ENCODE assay signal across 1 cellular context in genomic region chr15:52042051-52042851, GRCh38.
TF ChIP-seq lines count a peak whose summit lies in the region.

No MANE protein-coding gene starts in this region.

TF ChIP-seq in GM23338, 12 proteins besides CTCF, POLR2A, EP300 and RAD21 (continued from another document):
- TF ChIP-seq, protein P1, sequence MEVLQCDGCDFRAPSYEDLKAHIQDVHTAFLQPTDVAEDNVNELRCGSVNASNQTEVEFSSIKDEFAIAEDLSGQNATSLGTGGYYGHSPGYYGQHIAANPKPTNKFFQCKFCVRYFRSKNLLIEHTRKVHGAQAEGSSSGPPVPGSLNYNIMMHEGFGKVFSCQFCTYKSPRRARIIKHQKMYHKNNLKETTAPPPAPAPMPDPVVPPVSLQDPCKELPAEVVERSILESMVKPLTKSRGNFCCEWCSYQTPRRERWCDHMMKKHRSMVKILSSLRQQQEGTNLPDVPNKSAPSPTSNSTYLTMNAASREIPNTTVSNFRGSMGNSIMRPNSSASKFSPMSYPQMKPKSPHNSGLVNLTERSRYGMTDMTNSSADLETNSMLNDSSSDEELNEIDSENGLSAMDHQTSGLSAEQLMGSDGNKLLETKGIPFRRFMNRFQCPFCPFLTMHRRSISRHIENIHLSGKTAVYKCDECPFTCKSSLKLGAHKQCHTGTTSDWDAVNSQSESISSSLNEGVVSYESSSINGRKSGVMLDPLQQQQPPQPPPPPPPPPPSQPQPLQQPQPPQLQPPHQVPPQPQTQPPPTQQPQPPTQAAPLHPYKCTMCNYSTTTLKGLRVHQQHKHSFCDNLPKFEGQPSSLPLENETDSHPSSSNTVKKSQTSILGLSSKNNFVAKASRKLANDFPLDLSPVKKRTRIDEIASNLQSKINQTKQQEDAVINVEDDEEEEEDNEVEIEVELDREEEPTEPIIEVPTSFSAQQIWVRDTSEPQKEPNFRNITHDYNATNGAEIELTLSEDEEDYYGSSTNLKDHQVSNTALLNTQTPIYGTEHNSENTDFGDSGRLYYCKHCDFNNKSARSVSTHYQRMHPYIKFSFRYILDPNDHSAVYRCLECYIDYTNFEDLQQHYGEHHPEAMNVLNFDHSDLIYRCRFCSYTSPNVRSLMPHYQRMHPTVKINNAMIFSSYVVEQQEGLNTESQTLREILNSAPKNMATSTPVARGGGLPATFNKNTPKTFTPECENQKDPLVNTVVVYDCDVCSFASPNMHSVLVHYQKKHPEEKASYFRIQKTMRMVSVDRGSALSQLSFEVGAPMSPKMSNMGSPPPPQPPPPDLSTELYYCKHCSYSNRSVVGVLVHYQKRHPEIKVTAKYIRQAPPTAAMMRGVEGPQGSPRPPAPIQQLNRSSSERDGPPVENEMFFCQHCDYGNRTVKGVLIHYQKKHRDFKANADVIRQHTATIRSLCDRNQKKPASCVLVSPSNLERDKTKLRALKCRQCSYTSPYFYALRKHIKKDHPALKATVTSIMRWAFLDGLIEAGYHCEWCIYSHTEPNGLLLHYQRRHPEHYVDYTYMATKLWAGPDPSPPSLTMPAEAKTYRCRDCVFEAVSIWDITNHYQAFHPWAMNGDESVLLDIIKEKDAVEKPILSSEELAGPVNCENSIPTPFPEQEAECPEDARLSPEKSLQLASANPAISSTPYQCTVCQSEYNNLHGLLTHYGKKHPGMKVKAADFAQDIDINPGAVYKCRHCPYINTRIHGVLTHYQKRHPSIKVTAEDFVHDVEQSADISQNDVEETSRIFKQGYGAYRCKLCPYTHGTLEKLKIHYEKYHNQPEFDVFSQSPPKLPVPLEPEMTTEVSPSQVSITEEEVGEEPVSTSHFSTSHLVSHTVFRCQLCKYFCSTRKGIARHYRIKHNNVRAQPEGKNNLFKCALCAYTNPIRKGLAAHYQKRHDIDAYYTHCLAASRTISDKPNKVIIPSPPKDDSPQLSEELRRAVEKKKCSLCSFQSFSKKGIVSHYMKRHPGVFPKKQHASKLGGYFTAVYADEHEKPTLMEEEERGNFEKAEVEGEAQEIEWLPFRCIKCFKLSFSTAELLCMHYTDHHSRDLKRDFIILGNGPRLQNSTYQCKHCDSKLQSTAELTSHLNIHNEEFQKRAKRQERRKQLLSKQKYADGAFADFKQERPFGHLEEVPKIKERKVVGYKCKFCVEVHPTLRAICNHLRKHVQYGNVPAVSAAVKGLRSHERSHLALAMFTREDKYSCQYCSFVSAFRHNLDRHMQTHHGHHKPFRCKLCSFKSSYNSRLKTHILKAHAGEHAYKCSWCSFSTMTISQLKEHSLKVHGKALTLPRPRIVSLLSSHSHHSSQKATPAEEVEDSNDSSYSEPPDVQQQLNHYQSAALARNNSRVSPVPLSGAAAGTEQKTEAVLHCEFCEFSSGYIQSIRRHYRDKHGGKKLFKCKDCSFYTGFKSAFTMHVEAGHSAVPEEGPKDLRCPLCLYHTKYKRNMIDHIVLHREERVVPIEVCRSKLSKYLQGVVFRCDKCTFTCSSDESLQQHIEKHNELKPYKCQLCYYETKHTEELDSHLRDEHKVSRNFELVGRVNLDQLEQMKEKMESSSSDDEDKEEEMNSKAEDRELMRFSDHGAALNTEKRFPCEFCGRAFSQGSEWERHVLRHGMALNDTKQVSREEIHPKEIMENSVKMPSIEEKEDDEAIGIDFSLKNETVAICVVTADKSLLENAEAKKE (CRISPR knock-in tag; IDR thresholded peaks at IDR 0.05): no peak
